1 cellular context compared by ENCODE assay signal in the genomic region with DNA sequence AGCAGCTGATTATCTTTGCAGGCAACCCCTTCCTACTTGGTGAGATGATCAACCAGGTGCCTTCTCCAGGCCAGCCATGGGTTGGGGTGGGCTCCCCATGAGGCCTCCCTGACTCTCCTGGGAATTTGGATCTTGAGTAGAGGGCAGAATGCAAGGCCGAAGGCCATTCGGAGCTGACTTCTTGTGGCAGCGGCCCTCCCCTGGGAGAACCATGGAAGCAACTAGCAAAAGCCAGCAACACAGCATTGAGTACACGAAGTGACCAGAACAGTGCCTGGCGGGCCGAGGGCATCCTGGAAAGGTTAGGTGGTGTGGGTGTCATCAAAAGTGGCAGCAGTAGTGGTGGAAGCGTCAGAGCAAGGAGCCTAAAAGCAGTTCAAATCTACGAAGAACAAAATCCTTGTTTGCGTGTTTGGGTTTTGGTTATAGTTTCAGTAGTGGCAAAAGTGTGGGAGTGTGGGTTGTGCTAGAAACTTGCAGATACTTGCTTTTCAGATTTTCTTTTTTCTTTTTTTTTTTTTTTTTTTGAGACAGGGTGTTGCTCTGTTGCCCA.
TF ChIP-seq lines count a peak whose summit lies in the region.

No MANE protein-coding gene starts in this region.

TF ChIP-seq in GM12878, 131 proteins besides CTCF, POLR2A, EP300 and RAD21:
- no peak for TF ChIP-seq SREBF2 (IDR thresholded peaks at IDR 0.05; ENCODE audit: low read length)
- TF ChIP-seq TCF12 (IDR thresholded peaks at IDR 0.05; ENCODE audit: low read depth, low read length), result no peak
- peak; percentile 46 for TF ChIP-seq RUNX3 (IDR thresholded peaks at IDR 0.05; ENCODE audit: low read length)
- TF ChIP-seq CREB1 (IDR thresholded peaks at IDR 0.05; ENCODE audit: low read depth), result 0 out of 2 replicates have a peak, but pooled peaks have one; percentile 31
- no peak for TF ChIP-seq NFXL1 (IDR thresholded peaks at IDR 0.05; ENCODE audit: borderline replicate concordance)
